Comparison of ENCODE assay signal across 26 cellular contexts in genomic region chr17:81690066-81690465, GRCh38.
"Had no signal": no experiment of that assay in that cellular context is flagged by ENCODE, and none has a peak within 500 bp of the region (broad histone marks: within the 10 kb centered on the region; RNA-seq: fewer than 3 reads in every experiment).

No MANE protein-coding gene starts in this region.

- H3K27me3 Mint-ChIP-seq: activated CD4-positive, alpha-beta T cell treated with anti-CD3 and anti-CD28 coated beads, Interleukin-2, amount 10 ng/mL, durations not matched to agents 7 days and 5 days; activated naive CD4-positive, alpha-beta T cell treated with anti-CD3 and anti-CD28 coated beads, Interleukin-2, amount 50 U/mL, for 24 hours; naive thymus-derived CD4-positive, alpha-beta T cell had no signal

- H3K4me3 Mint-ChIP-seq: activated CD4-positive, alpha-beta T cell treated with anti-CD3 and anti-CD28 coated beads, Interleukin-2, amount 10 ng/mL, durations not matched to agents 7 days and 5 days; activated naive CD4-positive, alpha-beta T cell treated with anti-CD3 and anti-CD28 coated beads, Interleukin-2, amount 50 U/mL, for 24 hours; mesothelial cell of epicardium; T-helper 1 cell treated with Interleukin-12 subunit alpha and Interleukin-12 subunit beta and Interleukin-4 antibody, amounts not matched to agents 30 μg/mL and 1 μg/mL, for 36 hours; WTC11 had no signal

- ATAC-seq: gastrocnemius medialis; heart left ventricle; naive thymus-derived CD4-positive, alpha-beta T cell; pancreas; psoas muscle; WTC11 had no signal

- H3K9me3 Mint-ChIP-seq: activated CD4-positive, alpha-beta T cell treated with anti-CD3 and anti-CD28 coated beads, Interleukin-2, amount 10 ng/mL, durations not matched to agents 7 days and 5 days; activated naive CD4-positive, alpha-beta T cell treated with anti-CD3 and anti-CD28 coated beads, Interleukin-2, amount 50 U/mL, for 24 hours; mesothelial cell of epicardium; naive thymus-derived CD4-positive, alpha-beta T cell; T-helper 1 cell treated with Interleukin-12 subunit alpha and Interleukin-12 subunit beta and Interleukin-4 antibody, amounts not matched to agents 30 μg/mL and 1 μg/mL, for 36 hours; WTC11 had no signal

- H3K27ac ChIP-seq: gastrocnemius medialis, heart left ventricle, pancreas, psoas muscle, right atrium auricular region, suprapubic skin, tibial artery had no signal

- H3K9me3 ChIP-seq: gastrocnemius medialis, heart left ventricle, pancreas, psoas muscle, right atrium auricular region, suprapubic skin, tibial artery had no signal

- H3K4me1 Mint-ChIP-seq: WTC11 had no signal

- H3K27ac Mint-ChIP-seq: activated CD4-positive, alpha-beta T cell treated with anti-CD3 and anti-CD28 coated beads, Interleukin-2, amount 10 ng/mL, durations not matched to agents 7 days and 5 days; mesothelial cell of epicardium; naive thymus-derived CD4-positive, alpha-beta T cell; WTC11 had no signal

- H3K4me3 ChIP-seq: gastrocnemius medialis, heart left ventricle, pancreas, psoas muscle, right atrium auricular region, suprapubic skin, tibial artery had no signal

- H3K27me3 ChIP-seq: gastrocnemius medialis, heart left ventricle, pancreas, right atrium auricular region, suprapubic skin, tibial artery had no signal

- DNase-seq: activated CD4-positive, alpha-beta T cell treated with anti-CD3 and anti-CD28 coated beads for 1 hour; activated CD4-positive, alpha-beta T cell treated with anti-CD3 and anti-CD28 coated beads, Interleukin-2, amount 10 ng/mL, durations not matched to agents 7 days and 5 days; activated CD8-positive, alpha-beta memory T cell treated with anti-CD3 and anti-CD28 coated beads for 24 hours; activated gamma-delta T cell treated with Interleukin-2 at 50 U/mL for 16 hours; activated T-cell treated with anti-CD3 and anti-CD28 coated beads, Interleukin-2, amount 50 U/mL, for 1 hour; anterior cingulate cortex; dermis blood vessel endothelial cell; effector CD4-positive, alpha-beta T cell; erythroblast; gastrocnemius medialis; hypothalamus; naive thymus-derived CD4-positive, alpha-beta T cell; psoas muscle; stimulated activated CD4-positive, alpha-beta T cell treated with anti-CD3 and anti-CD28 coated beads, Interleukin-15, amount 100 ng/mL, for 24 hours; stimulated activated CD4-positive, alpha-beta T cell treated with anti-CD3 and anti-CD28 coated beads, Interleukin-2, amount 100 ng/mL, for 24 hours; stimulated activated naive CD4-positive, alpha-beta T cell; SW 1271; tibial artery had no signal
